ENCODE assay signal across 25 cellular contexts in the genomic region with DNA sequence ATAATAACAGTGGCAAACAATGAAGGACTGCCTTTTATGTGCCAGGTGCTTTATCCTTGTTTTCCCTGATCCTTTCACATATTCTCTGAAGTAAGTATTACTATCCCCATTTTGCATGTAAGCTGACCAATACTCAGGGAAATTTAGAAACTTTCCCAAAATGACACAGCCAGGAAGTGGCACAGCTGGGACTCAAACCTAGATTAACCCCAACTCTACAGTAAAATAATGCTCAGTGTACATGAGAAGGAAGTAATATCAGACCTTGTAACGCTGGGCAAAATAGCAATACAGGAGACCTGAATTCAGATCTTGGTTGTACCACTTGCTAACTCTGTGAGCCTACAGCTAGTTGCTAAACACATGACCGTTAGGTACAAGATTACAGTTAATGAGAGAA. TPM values are rescaled to one million over a fixed set of nuclear protein-coding genes. Genes with fewer than 3 reads are reported as not detected.
A peak's percentile ranks its signal among the peaks of the same experiment; 100 is the strongest.
DNase-seq lines count a peak whose midpoint lies in the region; ATAC-seq and TF ChIP-seq lines count a peak whose summit lies in the region.
"Had no signal": no experiment of that assay in that cellular context is flagged by ENCODE, and none has a peak within 500 bp of the region (broad histone marks: within the 10 kb centered on the region; RNA-seq: fewer than 3 reads in every experiment).

No MANE protein-coding gene starts in this region.

- no peak for TF ChIP-seq CTCF in transverse colon (IDR thresholded peaks at IDR 0.05)

- H3K9me3 ChIP-seq in transverse colon, result no peaks in the 10 kb centered on the region

- intact Hi-C loops in transverse colon (cut with DNase I; ENCODE audit: low total_unique reads), result no loop called here

- 56 to 58% methylated on average over 1 to 2 of the region's 2 CpGs for WGBS in transverse colon (ENCODE audit: low coverage in 1 of 2), 2 donors

- ATAC-seq in GM18508 (IDR thresholded peaks at IDR 0.05; ENCODE audit: insufficient read depth, unreplicated experiment), result peak; percentile 70
- peak; percentile 70 for ATAC-seq in GM21619 (IDR thresholded peaks at IDR 0.05; ENCODE audit: unreplicated experiment)
- peak; percentile 74 for ATAC-seq in HG02852 (IDR thresholded peaks at IDR 0.05; ENCODE audit: unreplicated experiment)
- ATAC-seq in HG03457 (IDR thresholded peaks at IDR 0.05; ENCODE audit: unreplicated experiment), result peak; percentile 65
- ATAC-seq in HG03135 (IDR thresholded peaks at IDR 0.05; ENCODE audit: unreplicated experiment), result no peak
- ATAC-seq: GM23338, Right ventricle myocardium inferior had no signal

- no peak overlapping the region for H3K27ac ChIP-seq in transverse colon
- H3K27ac ChIP-seq: C4-2B, SJSA1 had no signal

- no peak for TF ChIP-seq POLR2A in transverse colon (IDR thresholded peaks at IDR 0.05)

- TF ChIP-seq EP300 in transverse colon (IDR thresholded peaks at IDR 0.05; ENCODE audit: low read depth), result no peak

- no peaks in the 10 kb centered on the region for H3K4me1 ChIP-seq in transverse colon
- H3K4me1 ChIP-seq: SJSA1 had no signal

- no peaks in the 10 kb centered on the region for H3K36me3 ChIP-seq in transverse colon
- H3K36me3 ChIP-seq: SJSA1 had no signal

- H3K4me3 ChIP-seq in transverse colon, result no peak overlapping the region
- H3K4me3 ChIP-seq: GM23338, SJSA1 had no signal

- H3K27me3 ChIP-seq in transverse colon, result no peaks in the 10 kb centered on the region
- H3K27me3 ChIP-seq: SJSA1 had no signal

- in situ Hi-C loops in transverse colon (cut with MboI; ENCODE audit: low pct_ligation_motif_present in 1 of 4, low pct_unique_long_range_greater_than_20kb in 1 of 4, low sequenced_read_pairs in 3 of 4), result no loop called here

- DNase-seq in cerebellar nuclear complex (lab: John Stamatoyannopoulos, UW) (no peak), NCI-H1417 treated with DMSO at 0.1 percent for 48 hours (lab: John Stamatoyannopoulos, UW) (no peak), transverse colon (no peak)
- DNase-seq: Calu3; CD8-positive, alpha-beta memory T cell; HCEC 1CT; KG1; NCI-H1105; NCI-H2029 treated with DMSO at 0.1 percent for 48 hours; NCI-H345; NCI-H524; OCI-M1; T-helper 9 cell had no signal

RNA-seq across cellular contexts. Expression of a gene that starts 26.8 kb away (rescaled TPM):
- total RNA-seq in transverse colon, result under 1 TPM in 2 of 4 donors, not detected in 2; 0.16 to 0.68 TPM
- total RNA-seq: A172; CD8-positive, alpha-beta memory T cell; Daoy; Right ventricle myocardium inferior; SJSA1; T-helper 1 cell treated with Interleukin-12 subunit alpha and Interleukin-12 subunit beta and Interleukin-4 antibody, amounts not matched to agents 30 ng/mL and 1 ng/mL, for 36 hours had no signal
